11 cellular contexts compared by ENCODE assay signal in the genomic region with DNA sequence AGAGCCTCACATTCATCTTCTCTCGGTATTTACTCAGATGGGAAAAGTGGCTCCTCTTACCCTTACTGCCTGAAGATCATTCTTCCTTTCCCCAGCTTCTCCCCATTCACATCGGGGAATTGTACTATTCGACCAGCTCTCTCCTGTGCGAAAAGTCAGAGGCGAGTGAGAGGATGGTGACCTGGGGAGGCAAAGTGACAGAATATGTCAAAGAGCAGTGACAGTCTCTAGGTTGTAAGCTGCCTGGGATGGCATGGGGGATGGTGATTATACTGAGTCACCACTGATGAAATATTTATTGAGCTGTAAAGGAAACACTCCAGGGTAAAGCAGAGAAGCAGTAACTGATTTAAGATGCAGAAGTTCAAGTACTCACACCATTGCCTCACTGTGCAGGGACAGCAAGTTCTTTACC. TPM values are rescaled to one million over a fixed set of nuclear protein-coding genes. Genes with fewer than 3 reads are reported as not detected.
DNase-seq lines count a peak whose midpoint lies in the region; ATAC-seq and TF ChIP-seq lines count a peak whose summit lies in the region.
"Had no signal": no experiment of that assay in that cellular context is flagged by ENCODE, and none has a peak within 500 bp of the region (broad histone marks: within the 10 kb centered on the region; RNA-seq: fewer than 3 reads in every experiment).

No MANE protein-coding gene starts in this region.

- no peaks in the 10 kb centered on the region for H3K36me3 Mint-ChIP-seq in glutamatergic neuron (ENCODE audit: unreplicated experiment)
- H3K36me3 Mint-ChIP-seq in activated naive CD8-positive, alpha-beta T cell treated with anti-CD3 and anti-CD28 coated beads for 36 hours: no peaks in the 10 kb centered on the region

- peaks cover 3% of the 10 kb centered on the region for H3K27me3 Mint-ChIP-seq in glutamatergic neuron (ENCODE audit: unreplicated experiment)
- no peaks in the 10 kb centered on the region for H3K27me3 Mint-ChIP-seq in activated naive CD8-positive, alpha-beta T cell treated with anti-CD3 and anti-CD28 coated beads for 36 hours

- POLR2A ChIA-PET in HEK293T (lab: Yijun Ruan, JAX): interaction anchor here (0.9 to 2.5 kb wide), 6 partner anchors 8 to 83 kb away, joined by 3 to 12 read pairs (median 4); a partner anchor contains a TSS

- DNase-seq in A172 (ENCODE audit: low spot score): peak; percentile 24
- peak; percentile 40 for DNase-seq in HEK293T (ENCODE audit: extremely low spot score)
- peak; percentile 67 for DNase-seq in SKM-1 treated with dmso at 0.1 percent for 144 hours (lab: John Stamatoyannopoulos, UW; ENCODE audit: unreplicated experiment)
- no peak for DNase-seq in glutamatergic neuron
- DNase-seq in activated naive CD8-positive, alpha-beta T cell treated with anti-CD3 and anti-CD28 coated beads for 36 hours: no peak
- no peak for DNase-seq in HuH-7 (ENCODE audit: low spot score)
- DNase-seq: stimulated activated CD4-positive, alpha-beta T cell treated with anti-CD3 and anti-CD28 coated beads, Interleukin-4, amount 100 ng/mL, for 4 hours; substantia nigra had no signal

- H3K9me3 Mint-ChIP-seq in glutamatergic neuron (ENCODE audit: unreplicated experiment): peaks cover 4% of the 10 kb centered on the region
- no peaks in the 10 kb centered on the region for H3K9me3 Mint-ChIP-seq in activated naive CD8-positive, alpha-beta T cell treated with anti-CD3 and anti-CD28 coated beads for 36 hours

- no peak for ATAC-seq in HG03175 (IDR thresholded peaks at IDR 0.05; ENCODE audit: unreplicated experiment)
- ATAC-seq in HG03139 (IDR thresholded peaks at IDR 0.05; ENCODE audit: unreplicated experiment): no peak
- ATAC-seq: SK-N-SH treated with all-trans-retinoic acid at 6 μM for 48 hours had no signal

- peak overlapping the region; percentile 35 for H3K4me3 Mint-ChIP-seq in glutamatergic neuron (ENCODE audit: unreplicated experiment)
- no peak overlapping the region for H3K4me3 Mint-ChIP-seq in activated naive CD8-positive, alpha-beta T cell treated with anti-CD3 and anti-CD28 coated beads for 36 hours

- H3K27ac Mint-ChIP-seq in glutamatergic neuron (ENCODE audit: unreplicated experiment): peak overlapping the region; percentile 57
- no peak overlapping the region for H3K27ac Mint-ChIP-seq in activated naive CD8-positive, alpha-beta T cell treated with anti-CD3 and anti-CD28 coated beads for 36 hours

- CTCF ChIA-PET in HEK293T (lab: Yijun Ruan, JAX): interaction anchor here (1.3 to 2.5 kb wide), 5 partner anchors 11 to 204 kb away, joined by 3 to 12 read pairs (median 4); no protein-coding TSS in a partner anchor

- no peak for TF ChIP-seq CTCF in glutamatergic neuron (IDR thresholded peaks at IDR 0.05; ENCODE audit: partially characterized antibody, unreplicated experiment)

- peaks cover 23% of the 10 kb centered on the region for H3K4me1 Mint-ChIP-seq in glutamatergic neuron (ENCODE audit: low read depth, unreplicated experiment)
- no peaks in the 10 kb centered on the region for H3K4me1 Mint-ChIP-seq in activated naive CD8-positive, alpha-beta T cell treated with anti-CD3 and anti-CD28 coated beads for 36 hours

TF ChIP-seq in HEK293T, 16 proteins besides CTCF, POLR2A, EP300 and RAD21:
- no peak for TF ChIP-seq SP1 (IDR thresholded peaks at IDR 0.05)
- TF ChIP-seq HDGF (IDR thresholded peaks at IDR 0.05; ENCODE audit: borderline replicate concordance): no peak
- TF ChIP-seq, protein P1, sequence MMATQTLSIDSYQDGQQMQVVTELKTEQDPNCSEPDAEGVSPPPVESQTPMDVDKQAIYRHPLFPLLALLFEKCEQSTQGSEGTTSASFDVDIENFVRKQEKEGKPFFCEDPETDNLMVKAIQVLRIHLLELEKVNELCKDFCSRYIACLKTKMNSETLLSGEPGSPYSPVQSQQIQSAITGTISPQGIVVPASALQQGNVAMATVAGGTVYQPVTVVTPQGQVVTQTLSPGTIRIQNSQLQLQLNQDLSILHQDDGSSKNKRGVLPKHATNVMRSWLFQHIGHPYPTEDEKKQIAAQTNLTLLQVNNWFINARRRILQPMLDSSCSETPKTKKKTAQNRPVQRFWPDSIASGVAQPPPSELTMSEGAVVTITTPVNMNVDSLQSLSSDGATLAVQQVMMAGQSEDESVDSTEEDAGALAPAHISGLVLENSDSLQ (IDR thresholded peaks at IDR 0.05): peak; percentile 61
- TF ChIP-seq FOXM1 (IDR thresholded peaks at IDR 0.05; ENCODE audit: borderline replicate concordance): no peak
- no peak for TF ChIP-seq TARDBP (IDR thresholded peaks at IDR 0.05)
- peak; percentile 57; the same call in 1 of the 2 replicates for TF ChIP-seq CTBP1 (IDR thresholded peaks at IDR 0.05; ENCODE audit: borderline replicate concordance)
- no peak for TF ChIP-seq NFRKB (IDR thresholded peaks at IDR 0.05)
- no peak for TF ChIP-seq BHLHE40 (IDR thresholded peaks at IDR 0.05; ENCODE audit: borderline replicate concordance)
- no peak for TF ChIP-seq L3MBTL2 (conservative IDR thresholded peaks at IDR 0.05)
- no peak for TF ChIP-seq ARNT (IDR thresholded peaks at IDR 0.05)
TF ChIP-seq in HEK293T: peak in this region for 2.

RNA-seq across cellular contexts. Expression of a gene that starts 46.8 kb away (rescaled TPM):
- total RNA-seq in A172 (2014; rRNA removed; shearing (Covaris generic)): 25.9 and 27.6 TPM in 2 replicates
- 27.3 TPM for total RNA-seq in glutamatergic neuron (ENCODE audit: unreplicated experiment)
- total RNA-seq in activated naive CD8-positive, alpha-beta T cell treated with anti-CD3 and anti-CD28 coated beads for 36 hours: 10 to 100 TPM; 69.8 to 71.0 TPM

Comparison
In these comparisons a context has a peak if more than half of its experiments do, and no peak if none do; other contexts are left out.
1. DNase-seq: peak in A172 (single experiment), HEK293T (single experiment) and SKM-1 treated with dmso at 0.1 percent for 144 hours (single experiment); none in glutamatergic neuron (single experiment), activated naive CD8-positive, alpha-beta T cell treated with anti-CD3 and anti-CD28 coated beads for 36 hours (single experiment) and HuH-7 (single experiment).